ENCODE assay signal across 11 cellular contexts in genomic region chr18:74282359-74283254, GRCh38. TPM values are rescaled to one million over a fixed set of nuclear protein-coding genes. Genes with fewer than 3 reads are reported as not detected.
DNase-seq lines count a peak whose midpoint lies in the region; ATAC-seq, FAIRE-seq and TF ChIP-seq lines count a peak whose summit lies in the region.
"Had no signal": no experiment of that assay in that cellular context is flagged by ENCODE, and none has a peak within 500 bp of the region (broad histone marks: within the 10 kb centered on the region; RNA-seq: fewer than 3 reads in every experiment).

No MANE protein-coding gene starts in this region.

- H3K27me3 Mint-ChIP-seq in Caco-2 (ENCODE audit: insufficient read depth, unreplicated experiment): no peaks in the 10 kb centered on the region
- H3K27me3 Mint-ChIP-seq in chondrocyte (ENCODE audit: low read depth): no peaks in the 10 kb centered on the region

- H3K9me3 Mint-ChIP-seq in Caco-2 (ENCODE audit: unreplicated experiment) (no peaks in the 10 kb centered on the region), chondrocyte (ENCODE audit: low read depth) (no peaks in the 10 kb centered on the region)

- H3K36me3 Mint-ChIP-seq in Caco-2 (ENCODE audit: insufficient read depth, unreplicated experiment) (peaks cover 21% of the 10 kb centered on the region), chondrocyte (ENCODE audit: low read depth) (no peaks in the 10 kb centered on the region)

- TF ChIP-seq CTCF in Caco-2 (IDR thresholded peaks at IDR 0.05; ENCODE audit: insufficient read depth in 1 of 2, low read depth in 1 of 2, low read length in 1 of 2, severe bottlenecking in 1 of 2, unreplicated experiment in 1 of 2) (no peak), pancreas (IDR thresholded peaks at IDR 0.05) (no peak), chondrocyte (IDR thresholded peaks at IDR 0.05) (no peak)

- peak overlapping the region; percentile 55 for H3K9ac ChIP-seq in HUES6 (ENCODE audit: low read length)

- H3K36me3 ChIP-seq in Caco-2 (ENCODE audit: control insufficient read depth, insufficient read depth, low read length): no peaks in the 10 kb centered on the region; the same call in 1 of the 2 replicates
- peaks cover 15% of the 10 kb centered on the region; the same call in 1 of the 2 replicates for H3K36me3 ChIP-seq in HUES6 (ENCODE audit: control insufficient read depth, insufficient read depth, low read length)
- H3K36me3 ChIP-seq in pancreas: no peaks in the 10 kb centered on the region

- H3K4me1 Mint-ChIP-seq in Caco-2 (ENCODE audit: low read depth, unreplicated experiment) (peaks cover 30% of the 10 kb centered on the region), chondrocyte (ENCODE audit: low read depth) (no peaks in the 10 kb centered on the region)

- H3K27ac Mint-ChIP-seq in Caco-2 (ENCODE audit: unreplicated experiment) (peak overlapping the region; percentile 93), chondrocyte (ENCODE audit: unreplicated experiment) (no peak overlapping the region)

- no peak for FAIRE-seq in pancreas (lab: Jason Lieb, UNC)

- H3K4me3 ChIP-seq in Caco-2 (ENCODE audit: low read depth, low read length): peak overlapping the region; percentile 10; the same call in 1 of the 2 replicates
- H3K4me3 ChIP-seq in HUES6 (ENCODE audit: low read depth, low read length): no peak overlapping the region
- peak overlapping the region in 2 of 4 donors; percentile 2 for H3K4me3 ChIP-seq in pancreas

- intact Hi-C loops in Caco-2 (cut with micrococcal nuclease; ENCODE audit: unreplicated experiment) (no loop called here), pancreas (cut with DNase I) (no loop called here)

- POLR2A ChIA-PET in Caco-2 (lab: Charles Lee): interaction anchor here (0.5 kb wide), 1 partner anchor 58 kb away, joined by 3 read pairs; no protein-coding TSS in a partner anchor

- CTCF ChIA-PET in Caco-2 (lab: Charles Lee): no interaction called here

- H3K27me3 ChIP-seq in Caco-2 (replicated peaks; ENCODE audit: control insufficient read depth, insufficient read depth, low read length): no peaks in the 10 kb centered on the region
- no peaks in the 10 kb centered on the region for H3K27me3 ChIP-seq in HUES6 (ENCODE audit: control insufficient read depth, insufficient read depth, low read length)
- no peaks in the 10 kb centered on the region for H3K27me3 ChIP-seq in pancreas

- ATAC-seq in pancreas (peak; percentile 19 to 48 (median 36)), GM19035 (IDR thresholded peaks at IDR 0.05; ENCODE audit: unreplicated experiment) (no peak), HG03280 (IDR thresholded peaks at IDR 0.05; ENCODE audit: unreplicated experiment) (no peak), HG02763 (IDR thresholded peaks at IDR 0.05; ENCODE audit: unreplicated experiment) (no peak)

- H3K9me3 ChIP-seq in Caco-2 (no peaks in the 10 kb centered on the region), HUES6 (ENCODE audit: control insufficient read depth, insufficient read depth, low read depth, low read length) (no peaks in the 10 kb centered on the region; the same call in 1 of the 2 replicates), pancreas (no peaks in the 10 kb centered on the region)

- peak; percentile 44 to 49 for DNase-seq in Caco-2
- DNase-seq in ecto neural progenitor cell (ENCODE audit: low spot score): peak; percentile 4
- DNase-seq in pancreas: peak in 2 of 6 donors; percentile 47 to 49
- no peak for DNase-seq in chondrocyte (ENCODE audit: low spot score)
- DNase-seq: GDM1 had no signal

- no TSS peak for BruUV-seq in Caco-2 (replicated peaks; lab: Mats Ljungman, UMichigan)

- WGBS in pancreas, 2 donors: 19 to 23% methylated on average over 13 of the region's 13 CpGs

- H3K27ac ChIP-seq in HUES6 (ENCODE audit: low read depth, low read length) (peak overlapping the region; percentile 59; the same call in 1 of the 2 replicates), pancreas (peak overlapping the region; percentile 54 to 92 (median 76))

- H3K4me3 Mint-ChIP-seq in Caco-2 (ENCODE audit: unreplicated experiment) (peak overlapping the region; percentile 64), chondrocyte (ENCODE audit: unreplicated experiment) (no peak overlapping the region)

- H3K4me1 ChIP-seq in Caco-2: peaks cover 25% of the 10 kb centered on the region
- peaks cover 56% of the 10 kb centered on the region for H3K4me1 ChIP-seq in HUES6 (ENCODE audit: control insufficient read depth, insufficient read depth, low read length)
- peaks cover 53 to 88% (median 79%) of the 10 kb centered on the region in 3 donors for H3K4me1 ChIP-seq in pancreas

RNA-seq across cellular contexts. Expression of gene CYB5A, which starts 9.2 kb away (rescaled TPM):
- total RNA-seq in Caco-2 (2022) (103 and 105 TPM in 2 replicates), pancreas (100 to 1,000 TPM; 120 to 228 (median 177) TPM), chondrocyte (29.9 to 30.7 TPM (median 30.1 TPM) in 3 replicates)
- polyA plus RNA-seq in pancreas: 100 to 1,000 TPM; 135 to 178 TPM

RNA-seq across cellular contexts. Expression of gene C18orf63, which starts 33.0 kb away (rescaled TPM):
- 0.07 TPM in 1 of 2 replicates, not detected in the other for total RNA-seq in Caco-2 (2022)
- total RNA-seq in pancreas: not detected
- polyA plus RNA-seq in pancreas: not detected
- total RNA-seq in chondrocyte: not detected in 3 replicates
- total RNA-seq: HT1080 had no signal
- polyA plus RNA-seq: neural cell had no signal

Comparison
In these comparisons a context has a peak if more than half of its experiments do, and no peak if none do; other contexts are left out.
1. ATAC-seq: peak in pancreas (4 of 4); none in GM19035 (single experiment), HG03280 (single experiment) and HG02763 (single experiment).